Comparison of ENCODE assay signal across 24 cellular contexts in the genomic region with DNA sequence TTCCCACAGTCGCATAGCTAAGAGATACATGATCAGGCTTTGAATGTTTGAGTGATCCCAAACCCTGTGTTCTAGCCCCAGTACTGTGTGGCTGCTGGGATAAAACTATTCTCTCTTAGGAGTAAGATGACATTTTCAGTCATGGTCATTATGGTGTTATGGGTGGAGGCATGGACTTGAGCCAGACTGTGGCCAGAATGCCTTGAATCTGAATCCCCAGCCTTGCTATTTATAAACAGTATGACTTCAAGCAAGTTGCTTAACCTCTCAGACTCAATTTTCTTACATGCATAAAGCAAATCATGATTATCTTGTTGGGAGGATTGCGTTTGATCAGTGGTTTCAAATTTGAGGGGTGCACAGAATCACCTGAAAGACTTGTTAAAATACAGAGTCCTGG.
DNase-seq lines count a peak whose midpoint lies in the region; FAIRE-seq and TF ChIP-seq lines count a peak whose summit lies in the region.
"Had no signal": no experiment of that assay in that cellular context is flagged by ENCODE, and none has a peak within 500 bp of the region (broad histone marks: within the 10 kb centered on the region; RNA-seq: fewer than 3 reads in every experiment).

No MANE protein-coding gene starts in this region.

- H3K4me3 Mint-ChIP-seq in Caco-2 (ENCODE audit: unreplicated experiment): no peak overlapping the region
- H3K4me3 Mint-ChIP-seq: activated CD8-positive, alpha-beta T cell treated with anti-CD3 and anti-CD28 coated beads, Interleukin-2, amount 10 ng/mL, durations not matched to agents 7 days and 5 days; activated T-cell treated with anti-CD3 and anti-CD28 coated beads, Interleukin-2, amount 50 U/mL, for 4 hours; B cell; dendritic cell treated with granulocyte-macrophage colony-stimulating factor and Interleukin-4, amounts not matched to agents 40 ng/mL and 50 ng/mL, for 4 days; T-helper 1 cell treated with Interleukin-12 subunit alpha and Interleukin-12 subunit beta and Interleukin-4 antibody, amounts not matched to agents 30 μg/mL and 1 μg/mL, for 36 hours had no signal

- H3K27ac Mint-ChIP-seq in Caco-2 (ENCODE audit: unreplicated experiment): no peak overlapping the region
- H3K27ac Mint-ChIP-seq: activated CD8-positive, alpha-beta T cell treated with anti-CD3 and anti-CD28 coated beads, Interleukin-2, amount 10 ng/mL, durations not matched to agents 7 days and 5 days; B cell; dendritic cell treated with granulocyte-macrophage colony-stimulating factor and Interleukin-4, amounts not matched to agents 40 ng/mL and 50 ng/mL, for 4 days; T-helper 1 cell treated with Interleukin-12 subunit alpha and Interleukin-12 subunit beta and Interleukin-4 antibody, amounts not matched to agents 30 μg/mL and 1 μg/mL, for 36 hours had no signal

- POLR2A ChIA-PET in Caco-2 (lab: Charles Lee): no interaction called here

- intact Hi-C loops in Caco-2 (cut with micrococcal nuclease; ENCODE audit: unreplicated experiment): no loop called here

- no peaks in the 10 kb centered on the region for H3K27me3 Mint-ChIP-seq in Caco-2 (ENCODE audit: insufficient read depth, unreplicated experiment)
- H3K27me3 Mint-ChIP-seq: B cell; dendritic cell treated with granulocyte-macrophage colony-stimulating factor and Interleukin-4, amounts not matched to agents 40 ng/mL and 50 ng/mL, for 4 days had no signal

- FAIRE-seq in HTR-8/SVneo (lab: Jason Lieb, UNC): no peak
- FAIRE-seq: endothelial cell of umbilical vein, H1 had no signal

- H3K36me3 ChIP-seq in Caco-2 (ENCODE audit: control insufficient read depth, insufficient read depth, low read length) (no peaks in the 10 kb centered on the region), H7 (replicated peaks; ENCODE audit: control insufficient read depth, insufficient read depth, low read length) (no peaks in the 10 kb centered on the region)
- H3K36me3 ChIP-seq: sigmoid colon, uterus had no signal

- H3K27me3 ChIP-seq in Caco-2 (replicated peaks; ENCODE audit: control insufficient read depth, insufficient read depth, low read length): no peaks in the 10 kb centered on the region
- H3K27me3 ChIP-seq in H7 (ENCODE audit: control insufficient read depth, insufficient read depth, low read length): no peaks in the 10 kb centered on the region
- H3K27me3 ChIP-seq: sigmoid colon, uterus had no signal

- no peak overlapping the region for H3K4me3 ChIP-seq in AG10803 (ENCODE audit: low read length)
- H3K4me3 ChIP-seq in choroid plexus epithelial cell (ENCODE audit: low read depth, low read length): no peak overlapping the region
- no peak overlapping the region for H3K4me3 ChIP-seq in Caco-2 (ENCODE audit: low read depth, low read length)
- no peak overlapping the region for H3K4me3 ChIP-seq in H7 (ENCODE audit: insufficient read depth, low read depth, low read length)
- H3K4me3 ChIP-seq: sigmoid colon, uterus had no signal

- H3K4me1 Mint-ChIP-seq in Caco-2 (ENCODE audit: low read depth, unreplicated experiment): no peaks in the 10 kb centered on the region
- H3K4me1 Mint-ChIP-seq: B cell had no signal

- H3K4me1 ChIP-seq in Caco-2: no peaks in the 10 kb centered on the region
- H3K4me1 ChIP-seq: sigmoid colon, uterus had no signal

- BruUV-seq in Caco-2 (replicated peaks; lab: Mats Ljungman, UMichigan): no TSS peak

- DNase-seq in AG10803 (ENCODE audit: low read depth): peak; percentile 91
- DNase-seq in LHCN-M2 (ENCODE audit: low read depth): peak; percentile 67
- peak; percentile 60 for DNase-seq in choroid plexus epithelial cell (ENCODE audit: low read depth)
- peak; percentile 85 for DNase-seq in myocyte (ENCODE audit: low read depth)
- DNase-seq in Caco-2: no peak
- DNase-seq in HTR-8/SVneo (ENCODE audit: insufficient read length, low spot score): no peak
- DNase-seq in SK-N-DZ (ENCODE audit: low spot score): no peak
- DNase-seq in H7: no peak
- DNase-seq: activated CD8-positive, alpha-beta T cell treated with anti-CD3 and anti-CD28 coated beads, Interleukin-2, amount 10 ng/mL, durations not matched to agents 7 days and 5 days; activated naive CD4-positive, alpha-beta T cell treated with anti-CD3 and anti-CD28 coated beads, Interleukin-2, amount 50 U/mL, for 16 hours; activated T-cell treated with anti-CD3 and anti-CD28 coated beads, Interleukin-2, amount 50 U/mL, for 4 hours; GDM1; head of caudate nucleus; KG1; NCI-H1105; NCI-H2107; NCI-H524; sigmoid colon; uterus had no signal

- CTCF ChIA-PET in Caco-2 (lab: Charles Lee): no interaction called here

- peaks cover 4% of the 10 kb centered on the region for H3K36me3 Mint-ChIP-seq in Caco-2 (ENCODE audit: insufficient read depth, unreplicated experiment)

- H3K9me3 Mint-ChIP-seq in Caco-2 (ENCODE audit: unreplicated experiment): no peaks in the 10 kb centered on the region
- H3K9me3 Mint-ChIP-seq: dendritic cell treated with granulocyte-macrophage colony-stimulating factor and Interleukin-4, amounts not matched to agents 40 ng/mL and 50 ng/mL, for 4 days had no signal

- H3K9me3 ChIP-seq in Caco-2: no peaks in the 10 kb centered on the region
- H3K9me3 ChIP-seq: sigmoid colon, uterus had no signal

- TF ChIP-seq CTCF in AG10803 (conservative IDR thresholded peaks at IDR 0.05; ENCODE audit: low read length) (no peak), choroid plexus epithelial cell (conservative IDR thresholded peaks at IDR 0.05; ENCODE audit: low read depth, low read length) (no peak), Caco-2 (IDR thresholded peaks at IDR 0.05; ENCODE audit: insufficient read depth in 1 of 2, low read depth in 1 of 2, low read length in 1 of 2, severe bottlenecking in 1 of 2, unreplicated experiment in 1 of 2) (no peak)

Comparison
In these comparisons a context has a peak if more than half of its experiments do, and no peak if none do; other contexts are left out.
1. DNase-seq: peak in AG10803 (single experiment), LHCN-M2 (single experiment), choroid plexus epithelial cell (single experiment) and myocyte (single experiment); none in Caco-2 (0 of 2), HTR-8/SVneo (single experiment), SK-N-DZ (single experiment) and H7 (single experiment).